ENCODE assay signal across 20 cellular contexts in genomic region chr13:86838411-86839120, GRCh38.
"Had no signal": no experiment of that assay in that cellular context is flagged by ENCODE, and none has a peak within 500 bp of the region (broad histone marks: within the 10 kb centered on the region; RNA-seq: fewer than 3 reads in every experiment).

No MANE protein-coding gene starts in this region.

- H3K36me3 Mint-ChIP-seq: activated naive CD8-positive, alpha-beta T cell; brain; naive B cell; stimulated activated effector memory CD8-positive, alpha-beta T cell treated with anti-CD3 and anti-CD28 coated beads, Interleukin-12 subunit alpha, Interleukin-12 subunit beta, amount 100 ng/mL, for 72 hours had no signal

- H3K27me3 Mint-ChIP-seq: activated CD4-positive, alpha-beta T cell treated with anti-CD3 and anti-CD28 coated beads for 36 hours; activated naive CD8-positive, alpha-beta T cell; naive B cell had no signal

- H3K4me1 Mint-ChIP-seq: activated CD4-positive, alpha-beta T cell treated with anti-CD3 and anti-CD28 coated beads for 36 hours; brain; stimulated activated effector memory CD8-positive, alpha-beta T cell treated with anti-CD3 and anti-CD28 coated beads, Interleukin-12 subunit alpha, Interleukin-12 subunit beta, amount 100 ng/mL, for 72 hours had no signal

- H3K27ac Mint-ChIP-seq: activated CD4-positive, alpha-beta T cell treated with anti-CD3 and anti-CD28 coated beads for 36 hours; activated naive CD8-positive, alpha-beta T cell; brain; stimulated activated effector memory CD8-positive, alpha-beta T cell treated with anti-CD3 and anti-CD28 coated beads, Interleukin-12 subunit alpha, Interleukin-12 subunit beta, amount 100 ng/mL, for 72 hours had no signal

- DNase-seq: activated CD4-positive, alpha-beta T cell treated with anti-CD3 and anti-CD28 coated beads for 36 hours; activated CD4-positive, alpha-beta T cell treated with anti-CD3 and anti-CD28 coated beads, Interleukin-2, amount 50 U/mL, for 48 hours; central memory CD4-positive, alpha-beta T cell; colonic mucosa; foreskin melanocyte; kidney glomerular epithelial cell; left ventricle myocardium inferior; mammary epithelial cell; mucosa of descending colon; naive B cell; stimulated activated CD4-positive, alpha-beta T cell treated with anti-CD3 and anti-CD28 coated beads, Interleukin-4, amount 100 ng/mL, for 24 hours; stomach; SW 1271; T-helper 2 cell had no signal

- ATAC-seq: activated CD4-positive, alpha-beta T cell treated with anti-CD3 and anti-CD28 coated beads for 36 hours; mucosa of descending colon; sciatic nerve; stimulated activated effector memory CD8-positive, alpha-beta T cell treated with anti-CD3 and anti-CD28 coated beads, Interleukin-12 subunit alpha, Interleukin-12 subunit beta, amount 100 ng/mL, for 72 hours had no signal

- H3K4me1 ChIP-seq: colonic mucosa, left ventricle myocardium inferior, parathyroid adenoma, upper lobe of left lung had no signal

- H3K4me3 Mint-ChIP-seq: activated CD4-positive, alpha-beta T cell treated with anti-CD3 and anti-CD28 coated beads for 36 hours; activated naive CD8-positive, alpha-beta T cell; naive B cell; stimulated activated effector memory CD8-positive, alpha-beta T cell treated with anti-CD3 and anti-CD28 coated beads, Interleukin-12 subunit alpha, Interleukin-12 subunit beta, amount 100 ng/mL, for 72 hours had no signal

- H3K9ac ChIP-seq: parathyroid adenoma had no signal

- H3K9me3 ChIP-seq: colonic mucosa had no signal

- H3K27ac ChIP-seq: colonic mucosa, left ventricle myocardium inferior, parathyroid adenoma, stomach, upper lobe of left lung had no signal

- H3K27me3 ChIP-seq: colonic mucosa, stomach, upper lobe of left lung had no signal

- H2AFZ ChIP-seq: parathyroid adenoma had no signal

- H3K4me3 ChIP-seq: colonic mucosa, left ventricle myocardium inferior, mucosa of descending colon, stomach, upper lobe of left lung had no signal

- H3K36me3 ChIP-seq: colonic mucosa, left ventricle myocardium inferior, stomach, upper lobe of left lung had no signal
